In the genomic region with DNA sequence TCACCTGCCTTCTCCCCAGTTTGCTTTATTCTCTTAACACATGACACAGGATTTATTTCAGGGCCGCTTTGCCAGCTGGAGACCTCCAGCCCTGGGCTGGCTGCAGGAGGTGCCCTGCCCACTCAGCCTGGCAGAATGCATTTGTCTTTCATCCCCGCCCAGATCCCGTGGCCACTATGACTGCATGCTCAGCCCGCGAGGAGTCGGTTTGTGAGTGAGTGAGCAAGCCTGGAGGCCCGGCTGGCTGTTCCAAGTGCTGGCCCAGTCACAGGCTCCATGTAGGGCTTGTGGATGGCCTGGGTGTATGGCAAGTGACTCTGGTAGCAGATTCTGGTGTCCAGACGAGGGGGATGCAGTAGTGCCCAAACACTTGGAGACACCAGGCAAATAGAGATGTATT, we compare ENCODE assay signal across 12 cellular contexts. TPM values are rescaled to one million over a fixed set of nuclear protein-coding genes. Genes with fewer than 3 reads are reported as not detected.
DNase-seq lines count a peak whose midpoint lies in the region; ATAC-seq, FAIRE-seq and TF ChIP-seq lines count a peak whose summit lies in the region.
"Had no signal": no experiment of that assay in that cellular context is flagged by ENCODE, and none has a peak within 500 bp of the region (broad histone marks: within the 10 kb centered on the region; RNA-seq: fewer than 3 reads in every experiment).

No MANE protein-coding gene starts in this region.

- peaks cover 36% of the 10 kb centered on the region for H3K36me3 Mint-ChIP-seq in T-helper 1 cell treated with Interleukin-12 subunit alpha and Interleukin-12 subunit beta and Interleukin-4 antibody, amounts not matched to agents 30 μg/mL and 1 μg/mL, for 36 hours (ENCODE audit: low read depth)
- H3K36me3 Mint-ChIP-seq in neural progenitor cell, result peaks cover 6% of the 10 kb centered on the region

- no peak overlapping the region for H3K9ac ChIP-seq in neural progenitor cell

- no peaks in the 10 kb centered on the region for H3K27me3 Mint-ChIP-seq in T-helper 1 cell treated with Interleukin-12 subunit alpha and Interleukin-12 subunit beta and Interleukin-4 antibody, amounts not matched to agents 30 μg/mL and 1 μg/mL, for 36 hours (ENCODE audit: low read depth)
- no peaks in the 10 kb centered on the region for H3K27me3 Mint-ChIP-seq in neural progenitor cell (ENCODE audit: insufficient read depth, low read depth)

- peaks cover 40% of the 10 kb centered on the region for H4K20me1 ChIP-seq in neural progenitor cell (ENCODE audit: low read depth)

- TF ChIP-seq CTCF in brain microvascular endothelial cell (IDR thresholded peaks at IDR 0.05; ENCODE audit: low read depth, low read length, missing control alignments) (no peak), neural progenitor cell (IDR thresholded peaks at IDR 0.05) (no peak)

- DNase-seq in T-helper 1 cell (no peak), LHCN-M2 (ENCODE audit: low read depth) (peak; percentile 26), brain microvascular endothelial cell (peak; percentile 4), neural progenitor cell (ENCODE audit: low spot score) (no peak), GM12891 (ENCODE audit: insufficient read length, low spot score) (no peak)
- DNase-seq: activated gamma-delta T cell treated with Interleukin-2 at 50 U/mL for 16 hours, NCI-H1105 treated with DMSO at 0.1 percent for 48 hours, NCI-H774 had no signal

- H3K27ac Mint-ChIP-seq in T-helper 1 cell treated with Interleukin-12 subunit alpha and Interleukin-12 subunit beta and Interleukin-4 antibody, amounts not matched to agents 30 μg/mL and 1 μg/mL, for 36 hours, result peak overlapping the region; percentile 29
- no peak overlapping the region for H3K27ac Mint-ChIP-seq in neural progenitor cell

- H3K4me1 Mint-ChIP-seq in T-helper 1 cell treated with Interleukin-12 subunit alpha and Interleukin-12 subunit beta and Interleukin-4 antibody, amounts not matched to agents 30 μg/mL and 1 μg/mL, for 36 hours (ENCODE audit: low read depth), result peaks cover 64% of the 10 kb centered on the region
- peaks cover 43% of the 10 kb centered on the region for H3K4me1 Mint-ChIP-seq in neural progenitor cell

- H3K4me2 ChIP-seq in neural progenitor cell, result peak overlapping the region; percentile 93

- peak overlapping the region; percentile 86 for H3K4me3 Mint-ChIP-seq in T-helper 1 cell treated with Interleukin-12 subunit alpha and Interleukin-12 subunit beta and Interleukin-4 antibody, amounts not matched to agents 30 μg/mL and 1 μg/mL, for 36 hours
- peak overlapping the region; percentile 19 for H3K4me3 Mint-ChIP-seq in neural progenitor cell

- H3K27ac ChIP-seq in brain microvascular endothelial cell (no peak overlapping the region), neural progenitor cell (no peak overlapping the region)

- in situ Hi-C loops in brain microvascular endothelial cell (cut with HindIII; ENCODE audit: low pct_ligation_motif_present, low sequenced_read_pairs), result no loop called here

- H3K4me1 ChIP-seq in neural progenitor cell, result peaks cover 23% of the 10 kb centered on the region

- H3K4me3 ChIP-seq in brain microvascular endothelial cell (ENCODE audit: low read depth, low read length) (no peak overlapping the region), neural progenitor cell (no peak overlapping the region)

- TF ChIP-seq POLR2A in GM12891 (IDR thresholded peaks at IDR 0.05; ENCODE audit: low read depth, low read length), result no peak

- H3K36me3 ChIP-seq in brain microvascular endothelial cell (replicated peaks) (peaks cover 6% of the 10 kb centered on the region), neural progenitor cell (no peaks in the 10 kb centered on the region)

- H3F3A ChIP-seq in neural progenitor cell (ENCODE audit: low read depth), result peaks cover 8% of the 10 kb centered on the region

- H3K27me3 ChIP-seq in brain microvascular endothelial cell (replicated peaks) (no peaks in the 10 kb centered on the region), neural progenitor cell (no peaks in the 10 kb centered on the region)

- peaks cover 62% of the 10 kb centered on the region for H3K79me2 ChIP-seq in neural progenitor cell (ENCODE audit: low read depth)

- H2AFZ ChIP-seq in neural progenitor cell (replicated peaks), result no peak overlapping the region

- no peaks in the 10 kb centered on the region for H3K9me3 ChIP-seq in neural progenitor cell (ENCODE audit: low read depth)

- no peaks in the 10 kb centered on the region for H3K9me3 Mint-ChIP-seq in T-helper 1 cell treated with Interleukin-12 subunit alpha and Interleukin-12 subunit beta and Interleukin-4 antibody, amounts not matched to agents 30 μg/mL and 1 μg/mL, for 36 hours
- H3K9me3 Mint-ChIP-seq in neural progenitor cell, result no peaks in the 10 kb centered on the region

- ATAC-seq in GM18502 (IDR thresholded peaks at IDR 0.05; ENCODE audit: poor library complexity, unreplicated experiment) (no peak), HG03135 (IDR thresholded peaks at IDR 0.05; ENCODE audit: unreplicated experiment) (no peak)

- FAIRE-seq in GM12891 (lab: Jason Lieb, UNC), result no peak
- FAIRE-seq: A204.1 had no signal

TF ChIP-seq in GM12891, 5 proteins besides CTCF, POLR2A, EP300 and RAD21:
- TF ChIP-seq SPI1 (IDR thresholded peaks at IDR 0.05; ENCODE audit: low read depth, low read length) (no peak), POLR2AphosphoS5 (IDR thresholded peaks at IDR 0.05; ENCODE audit: low read depth, low read length) (no peak), TAF1 (IDR thresholded peaks at IDR 0.05; ENCODE audit: low read depth, low read length) (no peak), PAX5 (IDR thresholded peaks at IDR 0.05; ENCODE audit: insufficient read depth, low read length, severe bottlenecking) (no peak), POU2F2 (IDR thresholded peaks at IDR 0.05; ENCODE audit: low read depth, low read length) (no peak)

RNA-seq across cellular contexts. Expression of a gene that starts 2.1 kb away (rescaled TPM):
- total RNA-seq in LHCN-M2 (2014; rRNA removed) (44.1 and 48.1 TPM in 2 replicates), neural progenitor cell (ENCODE audit: low replicate concordance) (59.2 and 63.4 TPM in 2 replicates)
- 18.9 TPM for polyA plus RNA-seq in LHCN-M2 (2012)
- polyA plus RNA-seq in GM12891 (2012; ENCODE audit: low read depth, missing spikeins), result 28.2 TPM

RNA-seq across cellular contexts. Expression of a gene that starts 3.3 kb away (rescaled TPM):
- total RNA-seq in LHCN-M2 (2014; rRNA removed) (12.0 and 13.5 TPM in 2 replicates), neural progenitor cell (ENCODE audit: low replicate concordance) (20.0 and 27.6 TPM in 2 replicates)
- polyA plus RNA-seq in LHCN-M2 (2012), result 9.3 TPM
- polyA plus RNA-seq in GM12891 (2012; ENCODE audit: low read depth, missing spikeins), result 16.6 TPM

Comparison
In these comparisons a context has a peak if more than half of its experiments do, and no peak if none do; other contexts are left out.
1. DNase-seq: peak in LHCN-M2 (single experiment) and brain microvascular endothelial cell (single experiment); none in T-helper 1 cell (0 of 5), neural progenitor cell (single experiment) and GM12891 (single experiment).